Comparison of ENCODE assay signal across 10 cellular contexts in the genomic region with DNA sequence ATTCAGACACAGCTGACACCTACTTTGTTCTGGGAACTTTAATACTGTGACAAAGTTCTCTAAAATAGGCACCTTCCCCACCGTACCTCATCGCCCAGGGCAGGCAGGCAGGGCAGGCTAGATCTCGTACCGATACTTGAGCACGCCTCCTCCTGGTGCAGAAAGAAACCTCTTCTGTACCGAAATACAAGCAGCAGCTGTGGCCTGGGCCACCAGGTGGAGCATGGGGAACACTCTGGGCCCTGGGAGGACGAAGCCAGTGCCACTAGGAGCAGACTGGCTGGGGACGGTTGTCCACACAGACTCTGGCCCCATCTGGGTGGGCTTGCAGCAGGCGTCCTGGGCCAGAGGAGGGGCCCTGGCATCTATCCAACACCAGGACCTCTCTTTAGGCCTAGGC. TPM values are rescaled to one million over a fixed set of nuclear protein-coding genes. Genes with fewer than 3 reads are reported as not detected.
A peak's percentile ranks its signal among the peaks of the same experiment; 100 is the strongest.
DNase-seq lines count a peak whose midpoint lies in the region; ATAC-seq and TF ChIP-seq lines count a peak whose summit lies in the region.
"Had no signal": no experiment of that assay in that cellular context is flagged by ENCODE, and none has a peak within 500 bp of the region (broad histone marks: within the 10 kb centered on the region; RNA-seq: fewer than 3 reads in every experiment).

No MANE protein-coding gene starts in this region.

- H3K27me3 ChIP-seq in Caco-2 (replicated peaks; ENCODE audit: control insufficient read depth, insufficient read depth, low read length) = no peaks in the 10 kb centered on the region
- no peaks in the 10 kb centered on the region for H3K27me3 ChIP-seq in SK-N-SH (ENCODE audit: insufficient read depth)

- CTCF ChIA-PET in Caco-2 (lab: Charles Lee) (interaction anchor here (0.7 to 2.3 kb wide), 6 partner anchors 9 to 33 kb away, joined by 3 to 11 read pairs (median 4); a partner anchor contains a TSS), HEK293 (lab: Yijun Ruan, JAX) (interaction anchor here (0.6 to 4.0 kb wide), 13 partner anchors 9 to 392 kb away, joined by 3 to 36 read pairs (median 6); a partner anchor contains a TSS), SK-N-SH (lab: Yijun Ruan, JAX) (interaction anchor here (0.5 to 1.7 kb wide), 4 partner anchors 12 to 81 kb away, joined by 3 to 10 read pairs (median 4); a partner anchor contains a TSS)

- H3K4me3 Mint-ChIP-seq in Caco-2 (ENCODE audit: unreplicated experiment) = no peak overlapping the region
- no peak overlapping the region for H3K4me3 Mint-ChIP-seq in memory B cell

- no peaks in the 10 kb centered on the region for H4K20me1 ChIP-seq in SK-N-SH (ENCODE audit: insufficient read depth)

- intact Hi-C loops in Caco-2 (cut with micrococcal nuclease; ENCODE audit: unreplicated experiment) = loop anchor here (1.0 kb wide), 1 partner anchor 20 kb away; no protein-coding TSS in a partner anchor

- H3K27ac ChIP-seq in HEK293 (ENCODE audit: extremely low read depth, low read depth, low read length) = no peak overlapping the region
- H3K27ac ChIP-seq in SK-N-SH (ENCODE audit: low read depth in 2 of 2, low read length in 1 of 2) = no peak overlapping the region

- peak; percentile 64 to 90 for TF ChIP-seq CTCF in Caco-2 (IDR thresholded peaks at IDR 0.05; ENCODE audit: insufficient read depth in 1 of 2, low read depth in 1 of 2, low read length in 1 of 2, severe bottlenecking in 1 of 2, unreplicated experiment in 1 of 2)
- TF ChIP-seq CTCF in HEK293 (tag by site-specific recombination; IDR thresholded peaks at IDR 0.05) = peak; percentile 89
- TF ChIP-seq CTCF in SK-N-SH (IDR thresholded peaks at IDR 0.05) = peak; percentile 39
- peak; percentile 79 for TF ChIP-seq CTCF in choroid plexus epithelial cell (conservative IDR thresholded peaks at IDR 0.05; ENCODE audit: low read depth, low read length)

- no peak overlapping the region for H2AFZ ChIP-seq in SK-N-SH (ENCODE audit: low read depth)

- H3K9ac ChIP-seq in SK-N-SH = no peak overlapping the region

- TF ChIP-seq RAD21 in SK-N-SH (IDR thresholded peaks at IDR 0.05; ENCODE audit: low read length) = peak; percentile 50

- peak; percentile 49 for ATAC-seq in memory B cell (ENCODE audit: low read depth)
- no peak for ATAC-seq in HG02588 (IDR thresholded peaks at IDR 0.05; ENCODE audit: unreplicated experiment)
- no peak for ATAC-seq in HG02759 (IDR thresholded peaks at IDR 0.05; ENCODE audit: unreplicated experiment)

- H3K9me3 Mint-ChIP-seq in Caco-2 (ENCODE audit: unreplicated experiment) (peaks cover 9% of the 10 kb centered on the region), memory B cell (no peaks in the 10 kb centered on the region)

- no peak for TF ChIP-seq EP300 in SK-N-SH (IDR thresholded peaks at IDR 0.05; ENCODE audit: borderline replicate concordance in 1 of 2, low read depth in 1 of 2, low read length in 1 of 2)

- no peaks in the 10 kb centered on the region for H3K79me2 ChIP-seq in SK-N-SH (ENCODE audit: insufficient read depth)

- no peak overlapping the region for H3K4me2 ChIP-seq in SK-N-SH

- H3K4me1 ChIP-seq in Caco-2 = no peaks in the 10 kb centered on the region
- no peaks in the 10 kb centered on the region for H3K4me1 ChIP-seq in HEK293 (ENCODE audit: control insufficient read depth, insufficient read depth, low read length)
- H3K4me1 ChIP-seq in SK-N-SH (ENCODE audit: control insufficient read depth in 1 of 2, insufficient read depth in 2 of 2, low read depth in 1 of 2, low read length in 1 of 2) = no peaks in the 10 kb centered on the region; a peak in 1 of 4 replicates

- H3F3A ChIP-seq in SK-N-SH (replicated peaks; ENCODE audit: insufficient read depth) = no peaks in the 10 kb centered on the region

- H3K27me3 Mint-ChIP-seq in Caco-2 (ENCODE audit: insufficient read depth, unreplicated experiment) = no peaks in the 10 kb centered on the region
- H3K27me3 Mint-ChIP-seq in memory B cell = no peaks in the 10 kb centered on the region

- POLR2A ChIA-PET in Caco-2 (lab: Charles Lee) (interaction anchor here (1.3 to 1.6 kb wide), 2 partner anchors 13 to 44 kb away, joined by 3 to 8 read pairs; a partner anchor contains a TSS), HEK293 (lab: Yijun Ruan, JAX) (interaction anchor here (1.2 to 9.9 kb wide), 5 partner anchors 11 to 44 kb away, joined by 3 to 85 read pairs (median 4); a partner anchor contains a TSS), SK-N-SH (lab: Yijun Ruan, JAX) (interaction anchor here (1.3 kb wide), 1 partner anchor 13 kb away, joined by 4 read pairs; a partner anchor contains a TSS)

- H3K36me3 ChIP-seq in Caco-2 (ENCODE audit: control insufficient read depth, insufficient read depth, low read length) (no peaks in the 10 kb centered on the region; the same call in 1 of the 2 replicates), HEK293 (ENCODE audit: control insufficient read depth in 2 of 2, insufficient read depth in 1 of 2, low read length in 2 of 2) (peaks cover under 1 to 60% of the 10 kb centered on the region in 2 experiments; a peak in 2 of 3 replicates), SK-N-SH (replicated peaks in 1 of 2; ENCODE audit: control insufficient read depth in 1 of 2, insufficient read depth in 2 of 2, low read length in 1 of 2) (no peaks in the 10 kb centered on the region)

- no peak overlapping the region for H3K4me3 ChIP-seq in Caco-2 (ENCODE audit: low read depth, low read length)
- no peak overlapping the region for H3K4me3 ChIP-seq in HEK293 (ENCODE audit: low read depth, low read length)
- H3K4me3 ChIP-seq in SK-N-SH (ENCODE audit: low read depth in 2 of 2, low read length in 1 of 2) = no peak overlapping the region
- no peak overlapping the region for H3K4me3 ChIP-seq in choroid plexus epithelial cell (ENCODE audit: low read depth, low read length)

- no peaks in the 10 kb centered on the region for H3K9me3 ChIP-seq in Caco-2
- no peaks in the 10 kb centered on the region for H3K9me3 ChIP-seq in HEK293 (ENCODE audit: control insufficient read depth, insufficient read depth, low read depth, low read length)
- no peaks in the 10 kb centered on the region for H3K9me3 ChIP-seq in SK-N-SH

- TSS peak; percentile 68 for BruUV-seq in Caco-2 (replicated peaks; lab: Mats Ljungman, UMichigan)

- H3K36me3 Mint-ChIP-seq in Caco-2 (ENCODE audit: insufficient read depth, unreplicated experiment) (no peaks in the 10 kb centered on the region), memory B cell (peaks cover 9% of the 10 kb centered on the region)

- H3K4me1 Mint-ChIP-seq in Caco-2 (ENCODE audit: low read depth, unreplicated experiment) (no peaks in the 10 kb centered on the region), memory B cell (peaks cover 2% of the 10 kb centered on the region)

- DNase-seq in Caco-2 (peak; percentile 74 to 78), SK-N-SH (peak; percentile 58), choroid plexus epithelial cell (ENCODE audit: low read depth) (peak; percentile 67), memory B cell (ENCODE audit: low spot score in 2 of 2) (no peak), midbrain (lab: John Stamatoyannopoulos, UW) (no peak)

- H3K9me2 ChIP-seq in SK-N-SH = no peaks in the 10 kb centered on the region

- H3K27ac Mint-ChIP-seq in Caco-2 (ENCODE audit: unreplicated experiment) = no peak overlapping the region
- H3K27ac Mint-ChIP-seq in memory B cell = no peak overlapping the region

- WGBS in SK-N-SH (ENCODE audit: low lambda C conversion rate) = 100% methylated on average over 2 of the region's 9 CpGs

TF ChIP-seq in HEK293, 187 proteins besides CTCF, POLR2A, EP300 and RAD21 (continues in another document):
- TF ChIP-seq, protein P1, sequence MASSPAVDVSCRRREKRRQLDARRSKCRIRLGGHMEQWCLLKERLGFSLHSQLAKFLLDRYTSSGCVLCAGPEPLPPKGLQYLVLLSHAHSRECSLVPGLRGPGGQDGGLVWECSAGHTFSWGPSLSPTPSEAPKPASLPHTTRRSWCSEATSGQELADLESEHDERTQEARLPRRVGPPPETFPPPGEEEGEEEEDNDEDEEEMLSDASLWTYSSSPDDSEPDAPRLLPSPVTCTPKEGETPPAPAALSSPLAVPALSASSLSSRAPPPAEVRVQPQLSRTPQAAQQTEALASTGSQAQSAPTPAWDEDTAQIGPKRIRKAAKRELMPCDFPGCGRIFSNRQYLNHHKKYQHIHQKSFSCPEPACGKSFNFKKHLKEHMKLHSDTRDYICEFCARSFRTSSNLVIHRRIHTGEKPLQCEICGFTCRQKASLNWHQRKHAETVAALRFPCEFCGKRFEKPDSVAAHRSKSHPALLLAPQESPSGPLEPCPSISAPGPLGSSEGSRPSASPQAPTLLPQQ (tag by site-specific recombination; IDR thresholded peaks at IDR 0.05) = no peak
- peak; percentile 40; the same call in 1 of the 2 replicates for TF ChIP-seq ZFP69B (tag by site-specific recombination; IDR thresholded peaks at IDR 0.05)

TF ChIP-seq in SK-N-SH, 30 proteins besides CTCF, POLR2A, EP300 and RAD21 (continues in another document):
- TF ChIP-seq NFIC (IDR thresholded peaks at IDR 0.05; ENCODE audit: borderline replicate concordance) (no peak), RXRA (IDR thresholded peaks at IDR 0.05; ENCODE audit: borderline replicate concordance, low read depth) (no peak), GATA2 (CRISPR knock-in tag; IDR thresholded peaks at IDR 0.05) (no peak)

RNA-seq across cellular contexts. Expression of a gene that starts 12.8 kb away (rescaled TPM):
- total RNA-seq in Caco-2 (2022) = 27.8 and 29.6 TPM in 2 replicates
- polyA plus RNA-seq in SK-N-SH (2012; rRNA removed) = 44.3 and 46.4 TPM in 2 replicates
- 29.1 and 34.9 TPM in 2 replicates for polyA plus RNA-seq in SK-N-SH (2012; cell fraction: cytosol; rRNA removed)
- 79.8 and 109 TPM in 2 replicates for polyA plus RNA-seq in SK-N-SH (2012; cell fraction: nucleus; rRNA removed)

RNA-seq across cellular contexts. Expression of a gene that starts 16.1 kb away (rescaled TPM):
- total RNA-seq in Caco-2 (2022) = 0.37 and 0.41 TPM in 2 replicates
- polyA plus RNA-seq in SK-N-SH (2012; rRNA removed) = 5.5 and 5.7 TPM in 2 replicates
- polyA plus RNA-seq in SK-N-SH (2012; cell fraction: cytosol; rRNA removed) = 2.0 and 3.4 TPM in 2 replicates
- polyA plus RNA-seq in SK-N-SH (2012; cell fraction: nucleus; rRNA removed) = 11.8 and 13.9 TPM in 2 replicates
- total RNA-seq: pulmonary artery endothelial cell; T-helper 2 cell treated with Interferon-gamma antibody and Interleukin-4, amounts not matched to agents 100 ng/mL and 5 ng/mL, for 36 hours had no signal

RNA-seq across cellular contexts. Expression of a gene that starts 32.6 kb away (rescaled TPM):
- 42.2 and 45.4 TPM in 2 replicates for total RNA-seq in Caco-2 (2022)
- 22.9 and 25.8 TPM in 2 replicates for polyA plus RNA-seq in SK-N-SH (2012; rRNA removed)
- polyA plus RNA-seq in SK-N-SH (2012; cell fraction: cytosol; rRNA removed) = 17.1 and 22.6 TPM in 2 replicates
- polyA plus RNA-seq in SK-N-SH (2012; cell fraction: nucleus; rRNA removed) = 16.8 and 21.7 TPM in 2 replicates

RNA-seq across cellular contexts. Expression of a gene that starts 44.0 kb away (rescaled TPM):
- total RNA-seq in Caco-2 (2022) = 38.2 and 38.9 TPM in 2 replicates
- 8.2 and 12.7 TPM in 2 replicates for polyA plus RNA-seq in SK-N-SH (2012; rRNA removed)
- polyA plus RNA-seq in SK-N-SH (2012; cell fraction: cytosol; rRNA removed) = 6.4 and 7.9 TPM in 2 replicates
- 11.7 and 20.5 TPM in 2 replicates for polyA plus RNA-seq in SK-N-SH (2012; cell fraction: nucleus; rRNA removed)

RNA-seq across cellular contexts. Expression of a gene that starts 44.2 kb away (rescaled TPM):
- 413 and 414 TPM in 2 replicates for total RNA-seq in Caco-2 (2022)
- polyA plus RNA-seq in SK-N-SH (2012; rRNA removed) = 78.1 and 79.0 TPM in 2 replicates
- 91.8 and 99.0 TPM in 2 replicates for polyA plus RNA-seq in SK-N-SH (2012; cell fraction: cytosol; rRNA removed)
- 53.7 and 58.9 TPM in 2 replicates for polyA plus RNA-seq in SK-N-SH (2012; cell fraction: nucleus; rRNA removed)

Comparison
In these comparisons a context has a peak if more than half of its experiments do, and no peak if none do; other contexts are left out.
1. DNase-seq: peak in Caco-2 (2 of 2), SK-N-SH (single experiment) and choroid plexus epithelial cell (single experiment); none in memory B cell (0 of 2) and midbrain (single experiment).
2. CTCF ChIP-seq: peak in every context shown above with its lines; median percentile 89 in HEK293; 79 in choroid plexus epithelial cell; 77 in Caco-2; 39 in SK-N-SH.